Comparison of ENCODE assay signal across 18 cellular contexts in genomic region chr9:36839131-36839885, GRCh38.
DNase-seq lines count a peak whose midpoint lies in the region; ATAC-seq, FAIRE-seq and TF ChIP-seq lines count a peak whose summit lies in the region.
"Had no signal": no experiment of that assay in that cellular context is flagged by ENCODE, and none has a peak within 500 bp of the region (broad histone marks: within the 10 kb centered on the region; RNA-seq: fewer than 3 reads in every experiment).

No MANE protein-coding gene starts in this region.

- no peaks in the 10 kb centered on the region for H3K79me2 ChIP-seq in HepG2 (ENCODE audit: insufficient read depth, low read length)

- H3K27me3 ChIP-seq in BLaER1 (no peaks in the 10 kb centered on the region), HepG2 (ENCODE audit: control insufficient read depth in 1 of 2, insufficient read depth in 2 of 2, low read length in 2 of 2) (peaks cover 6 to 22% of the 10 kb centered on the region in 2 experiments; a peak in 3 of 5 replicates)

- H3K27ac ChIP-seq in BLaER1 (no peak overlapping the region), HepG2 (ENCODE audit: extremely low read length, insufficient read depth, low read length) (no peak overlapping the region)

- DNase-seq in activated B cell treated with CpG ODN at 0.5 μM for 24 hours (no peak), HepG2 (ENCODE audit: low spot score) (no peak), naive B cell (no peak), CD1c-positive myeloid dendritic cell (ENCODE audit: extremely low spot score) (no peak), DMS153 (lab: John Stamatoyannopoulos, UW) (no peak), LoVo (ENCODE audit: low spot score) (no peak)
- DNase-seq: 8988T; AML-193; C1 segment of cervical spinal cord; CD4-positive, alpha-beta memory T cell; COR-L47; GF-D8; KBM-7 had no signal

- WGBS in HepG2 (ENCODE audit: low lambda C conversion rate) = 23% methylated on average over 7 of the region's 15 CpGs

- FAIRE-seq in HepG2 (lab: Jason Lieb, UNC) = no peak
- FAIRE-seq: D721Med, H54 had no signal

- H3K27ac Mint-ChIP-seq in activated B cell treated with CpG ODN at 0.5 μM for 24 hours = peak overlapping the region; percentile 43
- H3K27ac Mint-ChIP-seq in naive B cell = peak overlapping the region in 5 of 6 donors; percentile 44 to 91 (median 86)
- H3K27ac Mint-ChIP-seq: CD4-positive, alpha-beta memory T cell had no signal

- intact Hi-C loops in activated B cell treated with CpG ODN at 0.5 μM for 24 hours (cut with micrococcal nuclease) = loop anchor here (10.0 kb wide), 1 partner anchor 435 kb away; the partner anchor contains the start of gene RNF38
- intact Hi-C loops in HepG2 (cut with micrococcal nuclease; ENCODE audit: unreplicated experiment) = no loop called here

- H3K4me1 ChIP-seq in BLaER1 (peaks cover 90% of the 10 kb centered on the region), HepG2 (ENCODE audit: insufficient read depth, low read length) (peaks cover 44% of the 10 kb centered on the region)

- no peak for TF ChIP-seq RAD21 in HepG2 (CRISPR knock-in tag; IDR thresholded peaks at IDR 0.05)

- 0 out of 2 replicates have a peak overlapping the region, but pooled peaks have one; percentile 2 for H3K4me2 ChIP-seq in BLaER1
- H3K4me2 ChIP-seq in HepG2 (ENCODE audit: low read depth, low read length) = peak overlapping the region; percentile 42

- H4K20me1 ChIP-seq in BLaER1 = peaks cover 100% of the 10 kb centered on the region
- 0 out of 2 replicates have a peak, but pooled peaks cover 2% of the 10 kb centered on the region for H4K20me1 ChIP-seq in HepG2 (ENCODE audit: insufficient read depth, low read length)

- H3K9me3 ChIP-seq in BLaER1 = no peaks in the 10 kb centered on the region
- no peaks in the 10 kb centered on the region for H3K9me3 ChIP-seq in HepG2 (ENCODE audit: low read length)

- ATAC-seq in activated B cell treated with CpG ODN at 0.5 μM for 24 hours (ENCODE audit: low read depth) = no peak
- peak; percentile 34 for ATAC-seq in HepG2
- ATAC-seq in naive B cell (ENCODE audit: low read depth in 2 of 2) = no peak
- ATAC-seq in GM21723 (IDR thresholded peaks at IDR 0.05; ENCODE audit: unreplicated experiment) = no peak
- ATAC-seq: HCT116 had no signal

- in situ Hi-C loops in HepG2 (cut with HindIII; ENCODE audit: extremely low pct_ligation_motif_present, low pct_unique_long_range_greater_than_20kb) = no loop called here

- TF ChIP-seq POLR2A in HepG2 (IDR thresholded peaks at IDR 0.05; ENCODE audit: insufficient read depth in 1 of 2, low read depth in 2 of 2, low read length in 2 of 2) = no peak

- CTCF ChIA-PET in activated B cell treated with CpG ODN at 0.5 μM for 24 hours (lab: Charles Lee) (no interaction called here), HepG2 (lab: Yijun Ruan, JAX; ENCODE audit: low intra/inter-chr PET ratio, low total read pairs) (no interaction called here)

- no peaks in the 10 kb centered on the region for H3K27me3 Mint-ChIP-seq in activated B cell treated with CpG ODN at 0.5 μM for 24 hours
- H3K27me3 Mint-ChIP-seq in naive B cell = no peaks in the 10 kb centered on the region

- no TSS peak for BruUV-seq in HepG2 (replicated peaks; lab: Mats Ljungman, UMichigan)

- H3K9ac ChIP-seq in BLaER1 = no peak overlapping the region
- no peak overlapping the region for H3K9ac ChIP-seq in HepG2 (ENCODE audit: insufficient read depth, low read depth, low read length)

- peaks cover 81% of the 10 kb centered on the region for H3K36me3 ChIP-seq in BLaER1
- H3K36me3 ChIP-seq in HepG2 (replicated peaks in 1 of 2; ENCODE audit: control insufficient read depth in 1 of 2, insufficient read depth in 2 of 2, low read length in 2 of 2) = no peaks in the 10 kb centered on the region

- TF ChIP-seq EP300 in HepG2 (IDR thresholded peaks at IDR 0.05; ENCODE audit: low read depth in 2 of 2, low read length in 2 of 2) (no peak), HepG2 (CRISPR knock-in tag; IDR thresholded peaks at IDR 0.05; ENCODE audit: borderline replicate concordance) (no peak)

- TF ChIP-seq CTCF in activated B cell treated with CpG ODN at 0.5 μM for 24 hours (IDR thresholded peaks at IDR 0.05) (no peak), HepG2 (CRISPR knock-in tag; IDR thresholded peaks at IDR 0.05) (no peak)

- POLR2A ChIA-PET in activated B cell treated with CpG ODN at 0.5 μM for 24 hours (lab: Charles Lee) (no interaction called here), HepG2 (lab: Yijun Ruan, JAX) (no interaction called here)

- no peak overlapping the region for H2AFZ ChIP-seq in HepG2 (ENCODE audit: low read length)

- H3K4me1 Mint-ChIP-seq in activated B cell treated with CpG ODN at 0.5 μM for 24 hours (peaks cover 34% of the 10 kb centered on the region), naive B cell (peaks cover 40 to 49% (median 49%) of the 10 kb centered on the region in 3 donors)
- H3K4me1 Mint-ChIP-seq: CD4-positive, alpha-beta memory T cell had no signal

- H3K4me3 ChIP-seq in BLaER1 = no peak overlapping the region
- no peak overlapping the region; a peak in 1 of 6 replicates for H3K4me3 ChIP-seq in HepG2 (replicated peaks in 1 of 3; ENCODE audit: insufficient read depth in 1 of 3, low read depth in 2 of 3, low read length in 3 of 3)

- H3K36me3 Mint-ChIP-seq in activated B cell treated with CpG ODN at 0.5 μM for 24 hours (ENCODE audit: low read depth) = peaks cover 13% of the 10 kb centered on the region
- H3K36me3 Mint-ChIP-seq in naive B cell = peaks cover 14 to 26% of the 10 kb centered on the region in 2 donors
- H3K36me3 Mint-ChIP-seq: CD4-positive, alpha-beta memory T cell had no signal

- H3K9me3 Mint-ChIP-seq in activated B cell treated with CpG ODN at 0.5 μM for 24 hours (no peaks in the 10 kb centered on the region), naive B cell (no peaks in the 10 kb centered on the region)
- H3K9me3 Mint-ChIP-seq: CD4-positive, alpha-beta memory T cell had no signal

- H3K4me3 Mint-ChIP-seq in activated B cell treated with CpG ODN at 0.5 μM for 24 hours = no peak overlapping the region
- no peak overlapping the region for H3K4me3 Mint-ChIP-seq in naive B cell
- H3K4me3 Mint-ChIP-seq: CD4-positive, alpha-beta memory T cell had no signal

TF ChIP-seq in HepG2, 621 proteins besides CTCF, POLR2A, EP300 and RAD21:
- TF ChIP-seq ZNF263 (CRISPR knock-in tag; IDR thresholded peaks at IDR 0.05) = peak; percentile 34; the same call in 1 of the 2 replicates
- TF ChIP-seq SCMH1 (CRISPR knock-in tag; IDR thresholded peaks at IDR 0.05; ENCODE audit: borderline replicate concordance) = 0 out of 2 replicates have a peak, but pooled peaks have one; percentile 37
- 0 out of 2 replicates have a peak, but pooled peaks have one; percentile 21 for TF ChIP-seq ONECUT2 (CRISPR knock-in tag; IDR thresholded peaks at IDR 0.05)
- 0 out of 2 replicates have a peak, but pooled peaks have one; percentile 32 for TF ChIP-seq ZNF296 (CRISPR knock-in tag; conservative IDR thresholded peaks at IDR 0.05)
- TF ChIP-seq ZNF549 (CRISPR knock-in tag; IDR thresholded peaks at IDR 0.05) = no peak
